In the genomic region with DNA sequence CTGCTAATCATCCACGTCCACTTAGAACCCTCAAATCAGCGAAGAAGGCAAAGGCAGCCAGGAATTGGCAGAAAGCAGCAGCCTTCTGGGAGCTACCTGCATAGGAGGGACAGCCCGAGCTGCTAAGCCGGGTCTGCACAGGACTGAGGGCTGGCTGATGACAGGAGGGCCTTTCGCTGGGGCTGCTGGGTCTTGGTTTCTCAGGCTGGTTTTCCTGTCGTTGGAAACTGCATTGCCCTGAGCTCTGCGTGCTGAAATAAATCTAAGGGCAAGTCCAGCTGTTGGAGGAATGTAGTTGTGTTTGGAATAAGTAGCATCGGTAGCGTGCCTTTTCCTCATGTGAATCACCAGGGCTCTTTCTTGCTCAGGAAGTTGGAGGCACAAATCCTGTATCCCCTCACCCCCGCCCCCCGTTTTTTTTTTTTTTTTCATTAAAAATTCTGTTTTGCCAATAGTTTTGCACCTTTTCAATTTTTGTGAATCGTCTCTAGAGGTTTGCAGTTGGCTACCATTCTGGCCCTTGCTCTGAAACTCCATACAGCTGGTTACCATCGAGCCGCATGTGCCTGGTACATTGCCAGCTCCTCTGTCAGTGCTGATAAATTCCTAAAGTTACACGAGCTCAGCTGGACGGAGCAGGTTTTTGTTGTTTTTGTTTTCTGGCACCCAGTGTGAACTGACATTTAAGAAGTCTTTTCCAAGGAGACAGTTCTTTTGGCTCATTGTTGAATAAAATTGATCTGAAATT, we compare ENCODE assay signal across 12 cellular contexts.
DNase-seq lines count a peak whose midpoint lies in the region; ATAC-seq and TF ChIP-seq lines count a peak whose summit lies in the region.
"Had no signal": no experiment of that assay in that cellular context is flagged by ENCODE, and none has a peak within 500 bp of the region (broad histone marks: within the 10 kb centered on the region; RNA-seq: fewer than 3 reads in every experiment).

No MANE protein-coding gene starts in this region.

- in situ Hi-C loops in astrocyte of the spinal cord (cut with HindIII; ENCODE audit: low sequenced_read_pairs): no loop called here

- H4K20me1 ChIP-seq in GM23338 (replicated peaks; ENCODE audit: insufficient read depth) (no peaks in the 10 kb centered on the region), smooth muscle cell (ENCODE audit: low read depth) (no peaks in the 10 kb centered on the region)

- DNase-seq in GM23338 (ENCODE audit: low spot score) (no peak), astrocyte of the spinal cord (ENCODE audit: low read depth, low spot score) (peak; percentile 79), left ventricle myocardium superior (peak; percentile 73), smooth muscle cell (lab: John Stamatoyannopoulos, UW; ENCODE audit: unreplicated experiment) (no peak), pons (ENCODE audit: low spot score) (no peak), NCI-H1105 treated with DMSO at 0.1 percent for 48 hours (lab: John Stamatoyannopoulos, UW) (no peak)
- no peak for DNase-seq in activated CD4-positive, alpha-beta T cell treated with anti-CD3 and anti-CD28 coated beads for 48 hours
- DNase-seq: anterior cingulate cortex, head of caudate nucleus, NCI-H446, upper lobe of right lung had no signal

- H3K27ac ChIP-seq in GM23338 (ENCODE audit: low read depth) (peak overlapping the region; percentile 67; the same call in 1 of the 2 replicates), smooth muscle cell (ENCODE audit: low read depth) (peak overlapping the region; percentile 39)
- H3K27ac ChIP-seq: upper lobe of right lung had no signal

- H3F3A ChIP-seq in GM23338 (replicated peaks; ENCODE audit: low read depth) (no peaks in the 10 kb centered on the region), smooth muscle cell (ENCODE audit: low read depth) (no peaks in the 10 kb centered on the region)

- peaks cover 32% of the 10 kb centered on the region for H3K4me1 Mint-ChIP-seq in GM23338

- H3K4me3 Mint-ChIP-seq in GM23338: no peak overlapping the region

- H2AFZ ChIP-seq in GM23338: no peak overlapping the region
- no peak overlapping the region for H2AFZ ChIP-seq in smooth muscle cell (ENCODE audit: low read depth)

- H3K4me2 ChIP-seq in GM23338: peak overlapping the region; percentile 65
- H3K4me2 ChIP-seq in smooth muscle cell: no peak overlapping the region

- H3K36me3 ChIP-seq in GM23338 (ENCODE audit: insufficient read depth): no peaks in the 10 kb centered on the region
- peaks cover 13% of the 10 kb centered on the region for H3K36me3 ChIP-seq in smooth muscle cell (ENCODE audit: low read depth)
- H3K36me3 ChIP-seq: upper lobe of right lung had no signal

- H3K4me1 ChIP-seq in GM23338 (ENCODE audit: insufficient read depth) (peaks cover 31% of the 10 kb centered on the region), smooth muscle cell (ENCODE audit: low read depth) (peaks cover 11% of the 10 kb centered on the region)
- H3K4me1 ChIP-seq: upper lobe of right lung had no signal

- peaks cover 12% of the 10 kb centered on the region; the same call in 1 of the 2 replicates for H3K79me2 ChIP-seq in GM23338 (replicated peaks; ENCODE audit: insufficient read depth)
- H3K79me2 ChIP-seq in smooth muscle cell (ENCODE audit: low read depth): peaks cover 12% of the 10 kb centered on the region

- H3K9me3 Mint-ChIP-seq in GM23338: peaks cover 9% of the 10 kb centered on the region

- WGBS in smooth muscle cell (ENCODE audit: low lambda C conversion rate): 75% methylated on average over 16 of the region's 16 CpGs

- intact Hi-C loops in left ventricle myocardium superior (cut with micrococcal nuclease): no loop called here

- peaks cover 4% of the 10 kb centered on the region for H3K27me3 Mint-ChIP-seq in GM23338 (ENCODE audit: insufficient read depth, low read depth, poor library complexity)

- no peak overlapping the region; the same call in 1 of the 2 replicates for H3K27ac Mint-ChIP-seq in GM23338

- H3K4me3 ChIP-seq in GM23338 (no peak overlapping the region; the same call in 1 of the 2 replicates), astrocyte of the spinal cord (ENCODE audit: low read depth, low read length) (no peak overlapping the region), smooth muscle cell (no peak overlapping the region)
- H3K4me3 ChIP-seq: upper lobe of right lung had no signal

- H3K9ac ChIP-seq in smooth muscle cell (ENCODE audit: low read depth): no peak overlapping the region

- H3K9me2 ChIP-seq in GM23338 (ENCODE audit: insufficient read depth): no peaks in the 10 kb centered on the region

- peaks cover 43% of the 10 kb centered on the region for H3K36me3 Mint-ChIP-seq in GM23338 (ENCODE audit: low read depth)

- no peaks in the 10 kb centered on the region for H3K9me3 ChIP-seq in smooth muscle cell (replicated peaks; ENCODE audit: low read depth)
- H3K9me3 ChIP-seq: upper lobe of right lung had no signal

- H3K27me3 ChIP-seq in GM23338 (ENCODE audit: insufficient read depth) (no peaks in the 10 kb centered on the region), smooth muscle cell (ENCODE audit: low read depth) (no peaks in the 10 kb centered on the region)
- H3K27me3 ChIP-seq: upper lobe of right lung had no signal

- no peak for TF ChIP-seq CTCF in GM23338 (conservative IDR thresholded peaks at IDR 0.05; ENCODE audit: low read depth in 2 of 2)
- TF ChIP-seq CTCF in astrocyte of the spinal cord (IDR thresholded peaks at IDR 0.05; ENCODE audit: low read depth, low read length): no peak
- no peak for TF ChIP-seq CTCF in smooth muscle cell (IDR thresholded peaks at IDR 0.05; ENCODE audit: borderline replicate concordance, insufficient read depth, poor library complexity, severe bottlenecking)

- ATAC-seq in GM23338 (peak; percentile 54), left ventricle myocardium superior (peak; percentile 89), GM21515 (IDR thresholded peaks at IDR 0.05; ENCODE audit: unreplicated experiment) (no peak)
- ATAC-seq: upper lobe of right lung had no signal

TF ChIP-seq in GM23338, 12 proteins besides CTCF, POLR2A, EP300 and RAD21:
- TF ChIP-seq POLR2AphosphoS5 (IDR thresholded peaks at IDR 0.05; ENCODE audit: low read depth): no peak
- TF ChIP-seq ZNF331 (CRISPR knock-in tag; IDR thresholded peaks at IDR 0.05; ENCODE audit: low read depth): no peak
- no peak for TF ChIP-seq JUNB (IDR thresholded peaks at IDR 0.05; ENCODE audit: unreplicated experiment)
- no peak for TF ChIP-seq EZH2 (IDR thresholded peaks at IDR 0.05; ENCODE audit: low read depth, unreplicated experiment)
- TF ChIP-seq STAT1 (IDR thresholded peaks at IDR 0.05; ENCODE audit: unreplicated experiment): no peak
- TF ChIP-seq NANOG (IDR thresholded peaks at IDR 0.05; ENCODE audit: borderline replicate concordance): no peak
- TF ChIP-seq, protein P1, sequence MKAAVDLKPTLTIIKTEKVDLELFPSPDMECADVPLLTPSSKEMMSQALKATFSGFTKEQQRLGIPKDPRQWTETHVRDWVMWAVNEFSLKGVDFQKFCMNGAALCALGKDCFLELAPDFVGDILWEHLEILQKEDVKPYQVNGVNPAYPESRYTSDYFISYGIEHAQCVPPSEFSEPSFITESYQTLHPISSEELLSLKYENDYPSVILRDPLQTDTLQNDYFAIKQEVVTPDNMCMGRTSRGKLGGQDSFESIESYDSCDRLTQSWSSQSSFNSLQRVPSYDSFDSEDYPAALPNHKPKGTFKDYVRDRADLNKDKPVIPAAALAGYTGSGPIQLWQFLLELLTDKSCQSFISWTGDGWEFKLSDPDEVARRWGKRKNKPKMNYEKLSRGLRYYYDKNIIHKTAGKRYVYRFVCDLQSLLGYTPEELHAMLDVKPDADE (IDR thresholded peaks at IDR 0.05): no peak
- TF ChIP-seq, protein P2, sequence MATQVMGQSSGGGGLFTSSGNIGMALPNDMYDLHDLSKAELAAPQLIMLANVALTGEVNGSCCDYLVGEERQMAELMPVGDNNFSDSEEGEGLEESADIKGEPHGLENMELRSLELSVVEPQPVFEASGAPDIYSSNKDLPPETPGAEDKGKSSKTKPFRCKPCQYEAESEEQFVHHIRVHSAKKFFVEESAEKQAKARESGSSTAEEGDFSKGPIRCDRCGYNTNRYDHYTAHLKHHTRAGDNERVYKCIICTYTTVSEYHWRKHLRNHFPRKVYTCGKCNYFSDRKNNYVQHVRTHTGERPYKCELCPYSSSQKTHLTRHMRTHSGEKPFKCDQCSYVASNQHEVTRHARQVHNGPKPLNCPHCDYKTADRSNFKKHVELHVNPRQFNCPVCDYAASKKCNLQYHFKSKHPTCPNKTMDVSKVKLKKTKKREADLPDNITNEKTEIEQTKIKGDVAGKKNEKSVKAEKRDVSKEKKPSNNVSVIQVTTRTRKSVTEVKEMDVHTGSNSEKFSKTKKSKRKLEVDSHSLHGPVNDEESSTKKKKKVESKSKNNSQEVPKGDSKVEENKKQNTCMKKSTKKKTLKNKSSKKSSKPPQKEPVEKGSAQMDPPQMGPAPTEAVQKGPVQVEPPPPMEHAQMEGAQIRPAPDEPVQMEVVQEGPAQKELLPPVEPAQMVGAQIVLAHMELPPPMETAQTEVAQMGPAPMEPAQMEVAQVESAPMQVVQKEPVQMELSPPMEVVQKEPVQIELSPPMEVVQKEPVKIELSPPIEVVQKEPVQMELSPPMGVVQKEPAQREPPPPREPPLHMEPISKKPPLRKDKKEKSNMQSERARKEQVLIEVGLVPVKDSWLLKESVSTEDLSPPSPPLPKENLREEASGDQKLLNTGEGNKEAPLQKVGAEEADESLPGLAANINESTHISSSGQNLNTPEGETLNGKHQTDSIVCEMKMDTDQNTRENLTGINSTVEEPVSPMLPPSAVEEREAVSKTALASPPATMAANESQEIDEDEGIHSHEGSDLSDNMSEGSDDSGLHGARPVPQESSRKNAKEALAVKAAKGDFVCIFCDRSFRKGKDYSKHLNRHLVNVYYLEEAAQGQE (IDR thresholded peaks at IDR 0.05; ENCODE audit: unreplicated experiment): no peak
- no peak for TF ChIP-seq ZNF114 (CRISPR knock-in tag; IDR thresholded peaks at IDR 0.05)
- TF ChIP-seq EZH2phosphoT487 (IDR thresholded peaks at IDR 0.05; ENCODE audit: unreplicated experiment): no peak

Comparison
In these comparisons a context has a peak if more than half of its experiments do, and no peak if none do; other contexts are left out.
1. DNase-seq: peak in astrocyte of the spinal cord (single experiment) and left ventricle myocardium superior (single experiment); none in GM23338 (single experiment), smooth muscle cell (single experiment), pons (single experiment), activated CD4-positive, alpha-beta T cell treated with anti-CD3 and anti-CD28 coated beads for 48 hours (single experiment) and NCI-H1105 treated with DMSO at 0.1 percent for 48 hours (single experiment).